10 cellular contexts compared by ENCODE assay signal in the genomic region with DNA sequence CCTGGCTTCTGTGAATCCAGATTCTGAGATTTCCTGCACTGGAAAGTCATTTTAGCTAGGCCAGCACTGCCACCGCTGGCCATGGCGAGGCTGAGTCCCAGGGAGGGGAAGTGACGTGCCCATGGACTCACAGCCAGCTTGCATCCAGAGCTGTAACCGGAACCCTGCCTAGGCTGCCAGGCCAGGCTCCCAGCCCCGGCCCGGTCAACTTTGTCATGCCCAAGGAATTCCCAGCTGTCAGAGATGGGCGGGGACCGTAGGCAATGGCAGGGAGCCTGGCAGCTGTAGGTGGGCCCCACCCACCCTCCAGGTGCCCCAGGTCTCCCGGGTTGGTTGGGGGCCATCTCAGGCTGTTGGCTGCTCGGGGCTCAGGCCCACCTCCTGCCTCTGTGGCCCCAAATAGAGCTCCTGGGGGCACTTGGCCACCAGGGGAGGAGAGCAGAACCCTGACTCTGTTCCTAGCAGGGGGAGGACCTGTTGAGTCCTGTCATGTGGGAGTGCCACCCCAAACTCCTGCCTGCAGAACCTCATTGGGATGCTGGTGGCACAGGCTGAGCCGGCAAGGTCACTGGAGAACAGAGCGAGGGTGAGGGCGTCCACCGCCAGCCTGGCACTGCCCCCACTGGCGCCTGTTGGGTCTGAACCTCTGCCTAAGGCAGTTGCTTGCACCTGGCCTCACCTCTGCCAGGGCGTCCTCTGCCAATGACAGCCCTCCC. TPM values are rescaled to one million over a fixed set of nuclear protein-coding genes. Genes with fewer than 3 reads are reported as not detected.
DNase-seq lines count a peak whose midpoint lies in the region; FAIRE-seq and TF ChIP-seq lines count a peak whose summit lies in the region.
"Had no signal": no experiment of that assay in that cellular context is flagged by ENCODE, and none has a peak within 500 bp of the region (broad histone marks: within the 10 kb centered on the region; RNA-seq: fewer than 3 reads in every experiment).

No MANE protein-coding gene starts in this region.

- FAIRE-seq in frontal cortex (lab: Jason Lieb, UNC): no peak
- FAIRE-seq: A204.1 had no signal

- 65% methylated on average over 16 of the region's 16 CpGs for WGBS in urinary bladder

- intact Hi-C loops in ascending aorta (cut with DNase I): loop anchor here (1.0 to 5.0 kb wide), 4 partner anchors 13 to 78 kb away; a partner anchor contains a TSS

- DNase-seq in NCI-H2081 (lab: John Stamatoyannopoulos, UW) (peak; percentile 35 to 59), NCI-H2081 treated with DMSO at 0.1 percent for 48 hours (lab: John Stamatoyannopoulos, UW) (no peak), ascending aorta (ENCODE audit: low spot score in 2 of 2) (peak; percentile 72 to 97), iris pigment epithelial cell (ENCODE audit: low read depth) (peak; percentile 82), SKM-1 (lab: John Stamatoyannopoulos, UW; ENCODE audit: unreplicated experiment) (no peak), NCI-H1092 treated with DMSO at 0.1 percent for 48 hours (lab: John Stamatoyannopoulos, UW) (no peak), frontal cortex (ENCODE audit: low spot score in 2 of 2) (no peak)

- H3K36me3 ChIP-seq in ascending aorta (no peaks in the 10 kb centered on the region), urinary bladder (ENCODE audit: insufficient read depth) (no peaks in the 10 kb centered on the region)

- H3K27ac ChIP-seq in ascending aorta (peak overlapping the region; percentile 85 to 88), urinary bladder (ENCODE audit: low read depth) (peak overlapping the region; percentile 61)
- H3K27ac ChIP-seq: HL-60 had no signal

- H3K4me1 ChIP-seq in ascending aorta (peaks cover 4 to 15% of the 10 kb centered on the region in 2 donors), urinary bladder (ENCODE audit: insufficient read depth) (no peaks in the 10 kb centered on the region)

- H3K4me3 ChIP-seq in ascending aorta: no peak overlapping the region
- H3K4me3 ChIP-seq in urinary bladder (ENCODE audit: low read depth, low read length): no peak overlapping the region

- peak in 1 of 3 experiments; percentile 31 for TF ChIP-seq CTCF in ascending aorta (IDR thresholded peaks at IDR 0.05)

- no peaks in the 10 kb centered on the region for H3K27me3 ChIP-seq in ascending aorta

- no peaks in the 10 kb centered on the region for H3K9me3 ChIP-seq in ascending aorta

RNA-seq across cellular contexts. Expression of a gene that starts 57.8 kb away (rescaled TPM):
- 5.7 TPM for total RNA-seq in ascending aorta
- total RNA-seq in urinary bladder: 1.5 TPM
- 1.2 TPM for polyA plus RNA-seq in urinary bladder
- 3.7 TPM for total RNA-seq in frontal cortex

Comparison
In these comparisons a context has a peak if more than half of its experiments do, and no peak if none do; other contexts are left out.
1. DNase-seq: peak in NCI-H2081 (2 of 2), ascending aorta (2 of 2) and iris pigment epithelial cell (single experiment); none in NCI-H2081 treated with DMSO at 0.1 percent for 48 hours (single experiment), SKM-1 (single experiment), NCI-H1092 treated with DMSO at 0.1 percent for 48 hours (single experiment) and frontal cortex (0 of 2).